Comparison of ENCODE assay signal across 19 cellular contexts in the genomic region with DNA sequence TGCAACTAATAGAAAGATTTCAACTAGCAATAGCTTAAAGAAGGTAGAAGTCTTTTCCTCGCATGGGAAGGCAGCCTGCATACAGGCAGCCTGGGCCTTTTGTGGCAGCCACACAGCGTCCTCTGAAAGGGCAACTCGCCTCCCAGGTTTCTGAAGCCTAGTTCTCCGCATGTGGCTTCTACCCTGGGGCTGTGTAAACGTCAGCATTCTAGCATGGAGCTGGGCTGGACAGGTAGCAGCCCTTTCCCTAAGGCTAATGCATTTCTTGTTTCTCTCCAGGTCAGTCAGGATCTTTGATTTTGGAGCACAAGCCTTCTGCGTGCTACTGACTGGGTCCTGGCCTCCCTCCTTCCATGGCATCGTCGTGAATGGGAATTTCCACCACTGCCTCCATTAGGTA.
"Had no signal": no experiment of that assay in that cellular context is flagged by ENCODE, and none has a peak within 500 bp of the region (broad histone marks: within the 10 kb centered on the region; RNA-seq: fewer than 3 reads in every experiment).

No MANE protein-coding gene starts in this region.

- H3K36me3 Mint-ChIP-seq: memory B cell, type B pancreatic cell had no signal

- H3K27me3 ChIP-seq: heart left ventricle, left lung, right atrium auricular region, sigmoid colon, uterus had no signal

- ATAC-seq: heart left ventricle, left lung, lower lobe of right lung had no signal

- H3K4me1 Mint-ChIP-seq: memory B cell had no signal

- H3K4me3 ChIP-seq: coronary artery, heart left ventricle, left lung, lower lobe of right lung, right atrium auricular region, sigmoid colon, skin epidermis, uterus had no signal

- H3K4me3 Mint-ChIP-seq: memory B cell, nephron, type B pancreatic cell had no signal

- H3K4me1 ChIP-seq: heart left ventricle, left lung, lower lobe of right lung, right atrium auricular region, sigmoid colon, uterus had no signal

- FAIRE-seq: frontal cortex, keratinocyte had no signal

- H3K9me3 ChIP-seq: heart left ventricle, left lung, lower lobe of right lung, neutrophil, right atrium auricular region, sigmoid colon, uterus had no signal

- H3K36me3 ChIP-seq: heart left ventricle, left lung, lower lobe of right lung, neutrophil, right atrium auricular region, sigmoid colon, uterus had no signal

- H3K27ac ChIP-seq: coronary artery, heart left ventricle, left lung, lower lobe of right lung, neutrophil, right atrium auricular region, sigmoid colon, skin epidermis, uterus had no signal

- H3K27ac Mint-ChIP-seq: memory B cell, nephron, type B pancreatic cell had no signal

- DNase-seq: effector CD4-positive, alpha-beta T cell; heart left ventricle; hippocampal formation; lower lobe of right lung; midbrain; posterior cingulate gyrus; sigmoid colon; stimulated activated naive CD4-positive, alpha-beta T cell treated with Interleukin-2 at 50 U/mL for 16 hours; uterus had no signal

- H3K9me3 Mint-ChIP-seq: memory B cell, nephron, type B pancreatic cell had no signal
